Comparison of ENCODE assay signal across 9 cellular contexts in the genomic region with DNA sequence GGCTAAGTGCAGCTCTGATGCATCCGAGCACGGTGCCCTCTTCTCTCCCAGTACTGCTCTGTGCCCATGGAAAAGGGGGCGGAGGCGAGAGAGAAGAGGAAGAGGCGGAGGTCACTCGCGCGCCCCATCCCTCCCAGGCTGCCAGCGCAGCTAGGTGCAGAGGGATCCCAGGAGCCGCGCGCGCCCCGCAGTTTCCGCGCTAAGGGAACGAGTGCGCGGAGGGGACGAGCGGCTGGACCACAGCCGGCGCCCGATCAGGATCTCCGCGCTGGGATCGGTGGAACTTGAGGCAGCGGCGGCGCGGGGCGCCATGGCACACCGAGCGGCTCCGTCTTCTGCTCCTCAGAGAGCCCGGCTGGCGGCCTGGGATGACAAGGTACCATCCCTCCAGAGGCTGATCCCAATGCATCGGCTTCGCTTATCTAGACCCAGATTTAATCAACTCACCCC. TPM values are rescaled to one million over a fixed set of nuclear protein-coding genes. Genes with fewer than 3 reads are reported as not detected.
A peak's percentile ranks its signal among the peaks of the same experiment; 100 is the strongest.
DNase-seq lines count a peak whose midpoint lies in the region; TF ChIP-seq lines count a peak whose summit lies in the region.
"Had no signal": no experiment of that assay in that cellular context is flagged by ENCODE, and none has a peak within 500 bp of the region (broad histone marks: within the 10 kb centered on the region; RNA-seq: fewer than 3 reads in every experiment).

A gene with protein sequence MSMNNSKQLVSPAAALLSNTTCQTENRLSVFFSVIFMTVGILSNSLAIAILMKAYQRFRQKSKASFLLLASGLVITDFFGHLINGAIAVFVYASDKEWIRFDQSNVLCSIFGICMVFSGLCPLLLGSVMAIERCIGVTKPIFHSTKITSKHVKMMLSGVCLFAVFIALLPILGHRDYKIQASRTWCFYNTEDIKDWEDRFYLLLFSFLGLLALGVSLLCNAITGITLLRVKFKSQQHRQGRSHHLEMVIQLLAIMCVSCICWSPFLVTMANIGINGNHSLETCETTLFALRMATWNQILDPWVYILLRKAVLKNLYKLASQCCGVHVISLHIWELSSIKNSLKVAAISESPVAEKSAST (plus strand): TSS at position 114 of the 450 bp plus-strand sequence. CDS start 1,770 bp downstream, outside the sequence.

- TF ChIP-seq CTCF in breast epithelium (IDR thresholded peaks at IDR 0.05) (no peak), transverse colon (IDR thresholded peaks at IDR 0.05) (no peak), MM.1S (IDR thresholded peaks at IDR 0.05; ENCODE audit: low read length) (no peak)

- in situ Hi-C loops in transverse colon (cut with MboI; ENCODE audit: low pct_ligation_motif_present in 1 of 4, low pct_unique_long_range_greater_than_20kb in 1 of 4, low sequenced_read_pairs in 3 of 4), result no loop called here

- no peaks in the 10 kb centered on the region for H3K79me2 ChIP-seq in MM.1S (ENCODE audit: low read length)

- H4K20me1 ChIP-seq in MM.1S (ENCODE audit: insufficient read depth, low read length), result no peaks in the 10 kb centered on the region
- H4K20me1 ChIP-seq: BLaER1 had no signal

- no peak for TF ChIP-seq POLR2A in breast epithelium (IDR thresholded peaks at IDR 0.05)
- no peak for TF ChIP-seq POLR2A in transverse colon (IDR thresholded peaks at IDR 0.05)

- H3K9me2 ChIP-seq in MM.1S (replicated peaks; ENCODE audit: insufficient read depth, low read length), result no peaks in the 10 kb centered on the region; the same call in 1 of the 2 replicates

- H3K36me3 ChIP-seq in breast epithelium, result no peaks in the 10 kb centered on the region
- no peaks in the 10 kb centered on the region for H3K36me3 ChIP-seq in transverse colon
- H3K36me3 ChIP-seq in MM.1S (replicated peaks; ENCODE audit: insufficient read depth, low read length), result no peaks in the 10 kb centered on the region
- H3K36me3 ChIP-seq: BLaER1 had no signal

- H2AFZ ChIP-seq in MM.1S (ENCODE audit: low read length), result no peak within 1 kb of the TSS

- H3K9ac ChIP-seq in MM.1S (ENCODE audit: low read length), result no peak within 1 kb of the TSS
- H3K9ac ChIP-seq: BLaER1 had no signal

- DNase-seq in NCI-H524 (lab: John Stamatoyannopoulos, UW) (peak; percentile 35 to 62), NCI-H524 treated with DMSO at 0.1 percent for 48 hours (lab: John Stamatoyannopoulos, UW) (no peak), breast epithelium (ENCODE audit: low spot score in 2 of 2) (no peak), left kidney (ENCODE audit: low read depth, low spot score) (peak; percentile 74), transverse colon (no peak), CD1c-positive myeloid dendritic cell (ENCODE audit: extremely low spot score) (no peak), MM.1S (no peak), SHP77 (lab: John Stamatoyannopoulos, UW) (no peak)

- WGBS in transverse colon (ENCODE audit: low coverage in 1 of 2), 2 donors, result 42% methylated on average over 20 of the region's 39 CpGs; no CpG with 5 or more reads in 1 of the 2 donors

- no peak for TF ChIP-seq EP300 in transverse colon (IDR thresholded peaks at IDR 0.05; ENCODE audit: low read depth)

- H3K27ac ChIP-seq in breast epithelium, result peak within 1 kb of the TSS; percentile 40 to 78
- H3K27ac ChIP-seq in transverse colon, result peak within 1 kb of the TSS; percentile 60 to 81 (median 72)
- no peak within 1 kb of the TSS for H3K27ac ChIP-seq in MM.1S (ENCODE audit: low read length)
- H3K27ac ChIP-seq: BLaER1 had no signal

- H3K9me3 ChIP-seq in breast epithelium (peaks cover 0 to 8% of the 10 kb centered on the region in 2 donors), transverse colon (no peaks in the 10 kb centered on the region), MM.1S (replicated peaks; ENCODE audit: insufficient read depth, low read length) (no peaks in the 10 kb centered on the region)

- no peak within 1 kb of the TSS for H3K4me2 ChIP-seq in MM.1S (ENCODE audit: low read depth, low read length)
- H3K4me2 ChIP-seq: BLaER1 had no signal

- intact Hi-C loops in breast epithelium (cut with DNase I; ENCODE audit: low total_unique reads) (no loop called here), transverse colon (cut with DNase I; ENCODE audit: low total_unique reads) (no loop called here)

- H3K4me3 ChIP-seq in breast epithelium (peak within 1 kb of the TSS; percentile 55 to 74 (median 56)), transverse colon (peak within 1 kb of the TSS; percentile 29 to 47 (median 37)), MM.1S (ENCODE audit: low read length) (no peak within 1 kb of the TSS)
- H3K4me3 ChIP-seq: BLaER1 had no signal

- H3K4me1 ChIP-seq in breast epithelium, result no peaks in the 10 kb centered on the region
- H3K4me1 ChIP-seq in transverse colon, result peaks cover 0 to 4% (median 0%) of the 10 kb centered on the region in 4 donors
- no peaks in the 10 kb centered on the region for H3K4me1 ChIP-seq in MM.1S (ENCODE audit: low read length)
- H3K4me1 ChIP-seq: BLaER1 had no signal

- H3K27me3 ChIP-seq in breast epithelium (no peaks in the 10 kb centered on the region), transverse colon (peaks cover 22% of the 10 kb centered on the region), MM.1S (replicated peaks; ENCODE audit: insufficient read depth, low read length) (no peaks in the 10 kb centered on the region)
- H3K27me3 ChIP-seq: BLaER1 had no signal

- no peaks in the 10 kb centered on the region for H3F3A ChIP-seq in MM.1S (ENCODE audit: insufficient read depth, low read length)

RNA-seq across cellular contexts. Expression of the gene that starts here (rescaled TPM):
- total RNA-seq in breast epithelium, result 10 to 100 TPM in 1 of 3 donors, 1 to 10 TPM in 2; 2.3 to 16.5 (median 7.9) TPM
- total RNA-seq in transverse colon, result 1 to 10 TPM in 2 of 4 donors, under 1 TPM in 2; 0.40 to 4.1 (median 0.97) TPM

Comparison
In these comparisons a context has a peak if more than half of its experiments do, and no peak if none do; other contexts are left out.
1. DNase-seq: peak in NCI-H524 (2 of 2) and left kidney (single experiment); none in NCI-H524 treated with DMSO at 0.1 percent for 48 hours (single experiment), breast epithelium (0 of 2), transverse colon (single experiment), CD1c-positive myeloid dendritic cell (single experiment), MM.1S (single experiment) and SHP77 (0 of 2).